Comparison of ENCODE assay signal across 8 cellular contexts in the genomic region with DNA sequence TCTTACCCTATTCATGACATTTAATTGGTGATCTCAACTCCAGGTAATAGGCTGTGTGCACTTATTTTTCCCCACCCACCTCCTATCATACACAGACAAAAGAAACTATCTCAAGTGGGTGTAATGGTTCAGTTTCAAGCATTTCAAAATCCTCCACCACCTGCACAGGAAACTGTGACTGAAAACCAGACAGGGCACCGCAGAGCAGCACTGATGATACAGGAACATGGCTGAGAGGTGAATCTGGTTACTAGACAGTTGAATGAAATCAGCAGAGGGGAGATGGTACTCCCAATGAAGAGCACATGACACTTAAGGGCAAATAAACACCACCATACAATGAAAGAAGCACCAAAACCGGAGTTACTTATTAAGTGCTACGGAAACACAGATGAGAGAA.
DNase-seq lines count a peak whose midpoint lies in the region; ATAC-seq, FAIRE-seq and TF ChIP-seq lines count a peak whose summit lies in the region.

No MANE protein-coding gene starts in this region.

- no peaks in the 10 kb centered on the region for H3K79me2 ChIP-seq in H1 (ENCODE audit: control insufficient read depth in 1 of 2, insufficient read depth in 2 of 2, low read length in 2 of 2)

- H3K36me3 ChIP-seq in left ventricle myocardium inferior (no peaks in the 10 kb centered on the region), H1 (ENCODE audit: control insufficient read depth in 2 of 4, insufficient read depth in 4 of 4, low read length in 3 of 4) (no peaks in the 10 kb centered on the region)

- TF ChIP-seq POLR2A in H1 (IDR thresholded peaks at IDR 0.05; ENCODE audit: control extremely low read depth in 1 of 2, low read depth in 2 of 2, low read length in 2 of 2): no peak

- no peak overlapping the region for H2BK20ac ChIP-seq in H1 (ENCODE audit: low read length)

- no peak for TF ChIP-seq EP300 in H1 (IDR thresholded peaks at IDR 0.05; ENCODE audit: borderline replicate concordance in 1 of 2, low read depth in 2 of 2, low read length in 2 of 2)

- H3K27ac ChIP-seq in left ventricle myocardium inferior (replicated peaks) (peak overlapping the region; percentile 83), H1 (ENCODE audit: low read depth, low read length) (no peak overlapping the region)

- H3K27me3 ChIP-seq in left ventricle myocardium inferior (ENCODE audit: low read depth) (no peaks in the 10 kb centered on the region), H1 (replicated peaks in 1 of 4; ENCODE audit: control insufficient read depth in 3 of 4, extremely low read depth in 1 of 4, insufficient read depth in 3 of 4, low read length in 3 of 4) (no peaks in the 10 kb centered on the region)

- no peak overlapping the region for H3K9ac ChIP-seq in H1 (replicated peaks in 1 of 4; ENCODE audit: extremely low read depth in 1 of 4, low read depth in 3 of 4, low read length in 3 of 4)

- TF ChIP-seq RAD21 in H1 (IDR thresholded peaks at IDR 0.05 in 1 of 2, conservative IDR thresholded peaks at IDR 0.05 in 1 of 2; ENCODE audit: low read depth in 2 of 2, low read length in 2 of 2): no peak

- H2BK120ac ChIP-seq in H1 (replicated peaks; ENCODE audit: low read depth, low read length): no peak overlapping the region

- H2BK12ac ChIP-seq in H1 (ENCODE audit: low read depth, low read length): no peak overlapping the region; the same call in 1 of the 2 replicates

- H3K14ac ChIP-seq in H1 (ENCODE audit: insufficient read length): no peak overlapping the region

- H3K4me3 ChIP-seq in left ventricle myocardium inferior (no peak overlapping the region), H1 (ENCODE audit: extremely low read depth in 1 of 4, insufficient read depth in 2 of 4, low read depth in 3 of 4, low read length in 4 of 4) (no peak overlapping the region)

- H2AFZ ChIP-seq in H1 (ENCODE audit: low read length): no peak overlapping the region

- no peak overlapping the region for H3K4me2 ChIP-seq in H1 (ENCODE audit: insufficient read depth in 1 of 2, low read depth in 2 of 2, low read length in 2 of 2)

- in situ Hi-C loops in G401 (cut with HindIII; ENCODE audit: low sequenced_read_pairs): no loop called here

- no peaks in the 10 kb centered on the region for H3K9me3 ChIP-seq in left ventricle myocardium inferior (replicated peaks)
- no peaks in the 10 kb centered on the region for H3K9me3 ChIP-seq in H1 (ENCODE audit: insufficient read depth in 2 of 2, low read depth in 1 of 2, low read length in 1 of 2)

- H4K20me1 ChIP-seq in H1 (replicated peaks in 1 of 2; ENCODE audit: control insufficient read depth in 1 of 2, insufficient read depth in 2 of 2, low read length in 2 of 2): no peaks in the 10 kb centered on the region

- no peak overlapping the region for H3K56ac ChIP-seq in H1 (replicated peaks; ENCODE audit: insufficient read length, low read depth, low read length)

- H4K5ac ChIP-seq in H1 (ENCODE audit: insufficient read length, low read depth, low read length): no peak overlapping the region

- no peak overlapping the region for H4K91ac ChIP-seq in H1 (replicated peaks; ENCODE audit: insufficient read length, low read length)

- ATAC-seq in Right ventricle myocardium superior (ENCODE audit: poor library complexity): no peak
- peak; percentile 99 for ATAC-seq in HG03354 (IDR thresholded peaks at IDR 0.05; ENCODE audit: poor library complexity, severe bottlenecking, unreplicated experiment)

- peak overlapping the region; percentile 13 for H3K4ac ChIP-seq in H1 (replicated peaks; ENCODE audit: insufficient read length, low read depth, low read length)

- intact Hi-C loops in left ventricle myocardium inferior (cut with micrococcal nuclease): no loop called here
- intact Hi-C loops in Right ventricle myocardium superior (cut with DNase I): no loop called here

- no peak overlapping the region for H2BK5ac ChIP-seq in H1 (ENCODE audit: low read depth, low read length)

- no peak overlapping the region for H4K8ac ChIP-seq in H1 (ENCODE audit: extremely low read depth, insufficient read depth, low read length)

- WGBS in H1 (ENCODE audit: extremely low coverage in 1 of 2, insufficient coverage in 1 of 2, insufficient read length in 1 of 2, insufficient replicate concordance in 2 of 2, low coverage in 1 of 2, low lambda C conversion rate in 2 of 2, missing lambda C conversion rate in 1 of 2), 2 experiments: 93% methylated on average over 3 of the region's 3 CpGs; no CpG with 5 or more reads in 1 of the 2 experiments

- H3K4me1 ChIP-seq in left ventricle myocardium inferior: peaks cover 72% of the 10 kb centered on the region
- H3K4me1 ChIP-seq in H1 (replicated peaks in 1 of 4; ENCODE audit: control insufficient read depth in 3 of 4, insufficient read depth in 4 of 4, low read length in 3 of 4): no peaks in the 10 kb centered on the region

- no peaks in the 10 kb centered on the region for H3K79me1 ChIP-seq in H1 (ENCODE audit: low read depth, low read length)

- DNase-seq in left ventricle myocardium inferior (no peak), Right ventricle myocardium superior (no peak), H1 (ENCODE audit: low read depth in 1 of 2, low spot score in 2 of 2) (no peak), dermis blood vessel endothelial cell (no peak), G401 (ENCODE audit: low spot score) (no peak)
- peak; percentile 48 for DNase-seq in activated CD4-positive, alpha-beta T cell treated with anti-CD3 and anti-CD28 coated beads for 1 hour
- peak; percentile 10 to 31 for DNase-seq in stimulated activated CD8-positive, alpha-beta memory T cell treated with anti-CD3 and anti-CD28 coated beads, Interleukin-7, amount 100 ng/mL, for 1 hour (ENCODE audit: low read depth in 2 of 2)

- TF ChIP-seq CTCF in left ventricle myocardium inferior (IDR thresholded peaks at IDR 0.05; ENCODE audit: borderline replicate concordance) (no peak), H1 (IDR thresholded peaks at IDR 0.05; ENCODE audit: control extremely low read depth in 1 of 3, insufficient read depth in 1 of 3, low read depth in 1 of 3, low read length in 3 of 3) (no peak)

- POLR2A ChIA-PET in H1 (lab: Charles Lee; ENCODE audit: partially characterized antibody): no interaction called here

- no peak overlapping the region for H2BK15ac ChIP-seq in H1 (ENCODE audit: low read length)

- CTCF ChIA-PET in H1 (lab: Charles Lee; ENCODE audit: partially characterized antibody): no interaction called here

- FAIRE-seq in H1 (lab: Jason Lieb, UNC): no peak

- H3K18ac ChIP-seq in H1 (ENCODE audit: extremely low read depth, low read length): no peak overlapping the region

- no peak overlapping the region for H2AK5ac ChIP-seq in H1 (ENCODE audit: low read depth, low read length)

- H3K23ac ChIP-seq in H1 (ENCODE audit: insufficient read length): no peak overlapping the region

- no peaks in the 10 kb centered on the region for H3K23me2 ChIP-seq in H1 (ENCODE audit: low read depth, low read length)

TF ChIP-seq in H1, 55 proteins besides CTCF, POLR2A, EP300 and RAD21:
- TF ChIP-seq SAP30 (IDR thresholded peaks at IDR 0.05; ENCODE audit: insufficient read depth, insufficient replicate concordance, low read length) (no peak), HDAC2 (IDR thresholded peaks at IDR 0.05; ENCODE audit: borderline replicate concordance in 1 of 2, low read depth in 2 of 2, low read length in 2 of 2) (no peak), BACH1 (IDR thresholded peaks at IDR 0.05; ENCODE audit: low read length) (no peak), CEBPB (IDR thresholded peaks at IDR 0.05; ENCODE audit: low read depth, low read length) (no peak), SIRT6 (IDR thresholded peaks at IDR 0.05; ENCODE audit: low read length) (no peak), FOSL1 (IDR thresholded peaks at IDR 0.05; ENCODE audit: insufficient read depth, low read depth, low read length) (no peak), GABPA (IDR thresholded peaks at IDR 0.05; ENCODE audit: borderline replicate concordance, insufficient read depth, low read length) (no peak), RFX5 (IDR thresholded peaks at IDR 0.05; ENCODE audit: borderline replicate concordance, low read depth, low read length) (no peak), TBP (IDR thresholded peaks at IDR 0.05; ENCODE audit: low read depth, low read length) (no peak), HDAC6 (IDR thresholded peaks at IDR 0.05; ENCODE audit: low read depth, low read length) (no peak), CREB1 (IDR thresholded peaks at IDR 0.05) (no peak), TEAD4 (IDR thresholded peaks at IDR 0.05; ENCODE audit: low read depth, low read length) (no peak), BCL11A (IDR thresholded peaks at IDR 0.05; ENCODE audit: low read depth in 2 of 2, low read length in 2 of 2) (no peak), CTBP2 (IDR thresholded peaks at IDR 0.05; ENCODE audit: borderline replicate concordance, insufficient read depth, insufficient read length, low read length) (no peak), POU5F1 (IDR thresholded peaks at IDR 0.05; ENCODE audit: low read depth, low read length) (no peak), GTF2F1 (IDR thresholded peaks at IDR 0.05; ENCODE audit: borderline replicate concordance, low read depth, low read length) (no peak)
- TF ChIP-seq, protein P1, sequence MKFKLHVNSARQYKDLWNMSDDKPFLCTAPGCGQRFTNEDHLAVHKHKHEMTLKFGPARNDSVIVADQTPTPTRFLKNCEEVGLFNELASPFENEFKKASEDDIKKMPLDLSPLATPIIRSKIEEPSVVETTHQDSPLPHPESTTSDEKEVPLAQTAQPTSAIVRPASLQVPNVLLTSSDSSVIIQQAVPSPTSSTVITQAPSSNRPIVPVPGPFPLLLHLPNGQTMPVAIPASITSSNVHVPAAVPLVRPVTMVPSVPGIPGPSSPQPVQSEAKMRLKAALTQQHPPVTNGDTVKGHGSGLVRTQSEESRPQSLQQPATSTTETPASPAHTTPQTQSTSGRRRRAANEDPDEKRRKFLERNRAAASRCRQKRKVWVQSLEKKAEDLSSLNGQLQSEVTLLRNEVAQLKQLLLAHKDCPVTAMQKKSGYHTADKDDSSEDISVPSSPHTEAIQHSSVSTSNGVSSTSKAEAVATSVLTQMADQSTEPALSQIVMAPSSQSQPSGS (IDR thresholded peaks at IDR 0.05; ENCODE audit: low read length): no peak
- TF ChIP-seq, protein P2, sequence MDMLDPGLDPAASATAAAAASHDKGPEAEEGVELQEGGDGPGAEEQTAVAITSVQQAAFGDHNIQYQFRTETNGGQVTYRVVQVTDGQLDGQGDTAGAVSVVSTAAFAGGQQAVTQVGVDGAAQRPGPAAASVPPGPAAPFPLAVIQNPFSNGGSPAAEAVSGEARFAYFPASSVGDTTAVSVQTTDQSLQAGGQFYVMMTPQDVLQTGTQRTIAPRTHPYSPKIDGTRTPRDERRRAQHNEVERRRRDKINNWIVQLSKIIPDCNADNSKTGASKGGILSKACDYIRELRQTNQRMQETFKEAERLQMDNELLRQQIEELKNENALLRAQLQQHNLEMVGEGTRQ (IDR thresholded peaks at IDR 0.05; ENCODE audit: low read length): no peak

Comparison
In these comparisons a context has a peak if more than half of its experiments do, and no peak if none do; other contexts are left out.
1. DNase-seq: peak in activated CD4-positive, alpha-beta T cell treated with anti-CD3 and anti-CD28 coated beads for 1 hour (single experiment) and stimulated activated CD8-positive, alpha-beta memory T cell treated with anti-CD3 and anti-CD28 coated beads, Interleukin-7, amount 100 ng/mL, for 1 hour (2 of 2); none in left ventricle myocardium inferior (single experiment), Right ventricle myocardium superior (single experiment), H1 (0 of 2), dermis blood vessel endothelial cell (single experiment) and G401 (single experiment).